ENCODE assay signal across 12 cellular contexts in genomic region chr1:234919061-234919755, GRCh38.
DNase-seq lines count a peak whose midpoint lies in the region; ATAC-seq and TF ChIP-seq lines count a peak whose summit lies in the region.
"Had no signal": no experiment of that assay in that cellular context is flagged by ENCODE, and none has a peak within 500 bp of the region (broad histone marks: within the 10 kb centered on the region; RNA-seq: fewer than 3 reads in every experiment).

No MANE protein-coding gene starts in this region.

- no peak overlapping the region for H3K4me3 Mint-ChIP-seq in CD14-positive monocyte
- H3K4me3 Mint-ChIP-seq: activated naive CD8-positive, alpha-beta T cell treated with anti-CD3 and anti-CD28 coated beads, Interleukin-2, amount 50 U/mL, for 24 hours; CD8-positive, alpha-beta memory T cell had no signal

- H3K27ac Mint-ChIP-seq in CD14-positive monocyte = peak overlapping the region in 4 of 7 donors; percentile 6 to 90 (median 73)
- H3K27ac Mint-ChIP-seq: activated naive CD8-positive, alpha-beta T cell treated with anti-CD3 and anti-CD28 coated beads, Interleukin-2, amount 50 U/mL, for 24 hours had no signal

- ATAC-seq in left lobe of liver = peak; percentile 72
- ATAC-seq in sciatic nerve = peak; percentile 89
- ATAC-seq in GM18858 (IDR thresholded peaks at IDR 0.05; ENCODE audit: unreplicated experiment) = no peak
- ATAC-seq: activated naive CD8-positive, alpha-beta T cell treated with anti-CD3 and anti-CD28 coated beads, Interleukin-2, amount 50 U/mL, for 24 hours had no signal

- H3K4me1 Mint-ChIP-seq in CD14-positive monocyte = peaks cover 52% of the 10 kb centered on the region

- H3K27ac ChIP-seq in cingulate gyrus (ENCODE audit: low read depth, low read length) = peak overlapping the region; percentile 39

- intact Hi-C loops in CD14-positive monocyte (cut with micrococcal nuclease) = loop anchor here in 1 of 2 donors (5.0 kb wide), 1 partner anchor 37 kb away; no protein-coding TSS in a partner anchor
- intact Hi-C loops in sciatic nerve (cut with DNase I) = no loop called here

- no peak for DNase-seq in CD14-positive monocyte (ENCODE audit: low spot score)
- peak; percentile 73 for DNase-seq in left lobe of liver (ENCODE audit: low spot score)
- peak; percentile 71 for DNase-seq in sciatic nerve (ENCODE audit: low spot score)
- DNase-seq in NCI-H82 treated with DMSO at 0.1 percent for 48 hours (lab: John Stamatoyannopoulos, UW; ENCODE audit: unreplicated experiment) = no peak
- no peak for DNase-seq in NCI-H1930 (lab: John Stamatoyannopoulos, UW)
- no peak for DNase-seq in Ammon's horn (ENCODE audit: low spot score)
- DNase-seq: activated naive CD8-positive, alpha-beta T cell treated with anti-CD3 and anti-CD28 coated beads, Interleukin-2, amount 50 U/mL, for 24 hours; CD8-positive, alpha-beta memory T cell; NCI-H1092 treated with DMSO at 0.1 percent for 48 hours; OCI-M1 had no signal

- peaks cover 0 to 8% (median 3%) of the 10 kb centered on the region in 7 donors for H3K9me3 Mint-ChIP-seq in CD14-positive monocyte
- H3K9me3 Mint-ChIP-seq: activated naive CD8-positive, alpha-beta T cell treated with anti-CD3 and anti-CD28 coated beads, Interleukin-2, amount 50 U/mL, for 24 hours; CD8-positive, alpha-beta memory T cell had no signal

- peaks cover 0 to 6% of the 10 kb centered on the region in 2 donors for H3K36me3 Mint-ChIP-seq in CD14-positive monocyte
- H3K36me3 Mint-ChIP-seq: CD8-positive, alpha-beta memory T cell had no signal

- TF ChIP-seq CTCF in CD14-positive monocyte (IDR thresholded peaks at IDR 0.05) = no peak

- peaks cover 0 to 3% (median 2%) of the 10 kb centered on the region in 3 donors for H3K27me3 Mint-ChIP-seq in CD14-positive monocyte (ENCODE audit: low read depth in 3 of 3)
- H3K27me3 Mint-ChIP-seq: activated naive CD8-positive, alpha-beta T cell treated with anti-CD3 and anti-CD28 coated beads, Interleukin-2, amount 50 U/mL, for 24 hours; CD8-positive, alpha-beta memory T cell had no signal

Comparison
In these comparisons a context has a peak if more than half of its experiments do, and no peak if none do; other contexts are left out.
1. DNase-seq: peak in left lobe of liver (single experiment) and sciatic nerve (single experiment); none in CD14-positive monocyte (single experiment), NCI-H82 treated with DMSO at 0.1 percent for 48 hours (single experiment), NCI-H1930 (0 of 2) and Ammon's horn (single experiment).